Comparison of ENCODE assay signal across 1 cellular context in genomic region chr17:18981642-18982424, GRCh38.
TF ChIP-seq lines count a peak whose summit lies in the region.

No MANE protein-coding gene starts in this region.

TF ChIP-seq in HepG2, 621 proteins besides CTCF, POLR2A, EP300 and RAD21 (continued from another document and continues in another):
- TF ChIP-seq RCOR2 (CRISPR knock-in tag; IDR thresholded peaks at IDR 0.05) (peak; percentile 58; the same call in 1 of the 2 replicates), TCF12 (IDR thresholded peaks at IDR 0.05) (no peak), TCF12 (CRISPR knock-in tag; IDR thresholded peaks at IDR 0.05) (no peak), CSRNP1 (CRISPR knock-in tag; IDR thresholded peaks at IDR 0.05) (peak; percentile 59; the same call in 1 of the 2 replicates), MAZ (IDR thresholded peaks at IDR 0.05; ENCODE audit: borderline replicate concordance, low read depth, low read length) (no peak), MAZ (CRISPR knock-in tag; IDR thresholded peaks at IDR 0.05; ENCODE audit: low read depth) (no peak), ZSCAN20 (CRISPR knock-in tag; IDR thresholded peaks at IDR 0.05; ENCODE audit: borderline replicate concordance) (no peak), HOXD1 (CRISPR knock-in tag; IDR thresholded peaks at IDR 0.05) (no peak), NCOR1 (IDR thresholded peaks at IDR 0.05; ENCODE audit: borderline replicate concordance, low read length) (peak; percentile 55; the same call in 1 of the 2 replicates), ZNF563 (CRISPR knock-in tag; IDR thresholded peaks at IDR 0.05) (peak; percentile 65; the same call in 1 of the 2 replicates), ZNF343 (CRISPR knock-in tag; IDR thresholded peaks at IDR 0.05) (peak; percentile 61; the same call in 1 of the 2 replicates), GABPB1 (CRISPR knock-in tag; IDR thresholded peaks at IDR 0.05) (peak; percentile 66), HINFP (CRISPR knock-in tag; IDR thresholded peaks at IDR 0.05; ENCODE audit: low read depth) (peak; percentile 58; the same call in 1 of the 2 replicates), ZFP91 (CRISPR knock-in tag; IDR thresholded peaks at IDR 0.05; ENCODE audit: borderline replicate concordance) (peak; percentile 53; the same call in 1 of the 2 replicates), MYC (CRISPR knock-in tag; IDR thresholded peaks at IDR 0.05; ENCODE audit: borderline replicate concordance) (peak; percentile 66; the same call in 1 of the 2 replicates), ETV5 (CRISPR knock-in tag; IDR thresholded peaks at IDR 0.05; ENCODE audit: borderline replicate concordance) (peak; percentile 93), TEAD3 (CRISPR knock-in tag; optimal IDR thresholded peaks at IDR 0.05; ENCODE audit: borderline replicate concordance) (peak; percentile 31), USF2 (IDR thresholded peaks at IDR 0.05; ENCODE audit: low read depth, low read length) (0 out of 2 replicates have a peak, but pooled peaks have one; percentile 23), USF2 (CRISPR knock-in tag; IDR thresholded peaks at IDR 0.05; ENCODE audit: borderline replicate concordance) (no peak; the same call in 1 of the 2 replicates), MAFK (conservative IDR thresholded peaks at IDR 0.05 in 1 of 2, IDR thresholded peaks at IDR 0.05 in 1 of 2; ENCODE audit: low read length in 2 of 2) (peak; percentile 17 to 59; a peak in 3 of 4 replicates), TFDP1 (CRISPR knock-in tag; IDR thresholded peaks at IDR 0.05; ENCODE audit: borderline replicate concordance) (peak; percentile 59; the same call in 1 of the 2 replicates), ZNF414 (CRISPR knock-in tag; IDR thresholded peaks at IDR 0.05) (peak; percentile 86), PITX1 (CRISPR knock-in tag; IDR thresholded peaks at IDR 0.05) (peak; percentile 13; the same call in 1 of the 2 replicates), YY1 (IDR thresholded peaks at IDR 0.05; ENCODE audit: insufficient read depth, insufficient replicate concordance, low read depth, low read length) (peak; percentile 75), THAP9 (CRISPR knock-in tag; IDR thresholded peaks at IDR 0.05; ENCODE audit: borderline replicate concordance) (no peak), ZKSCAN8 (CRISPR knock-in tag; IDR thresholded peaks at IDR 0.05; ENCODE audit: borderline replicate concordance) (0 out of 2 replicates have a peak, but pooled peaks have one; percentile 40), HDAC1 (CRISPR knock-in tag; IDR thresholded peaks at IDR 0.05) (peak; percentile 71), SOX6 (IDR thresholded peaks at IDR 0.05) (no peak), SOX6 (CRISPR knock-in tag; IDR thresholded peaks at IDR 0.05) (peak; percentile 82), ZGPAT (CRISPR knock-in tag; IDR thresholded peaks at IDR 0.05) (peak; percentile 77; the same call in 1 of the 2 replicates), CEBPG (CRISPR knock-in tag; IDR thresholded peaks at IDR 0.05) (peak; percentile 20; the same call in 1 of the 2 replicates), KDM5B (CRISPR knock-in tag; IDR thresholded peaks at IDR 0.05; ENCODE audit: borderline replicate concordance) (peak; percentile 58; the same call in 1 of the 2 replicates), ZNF276 (CRISPR knock-in tag; IDR thresholded peaks at IDR 0.05; ENCODE audit: low read depth) (no peak; the same call in 1 of the 2 replicates), ZNF609 (CRISPR knock-in tag; IDR thresholded peaks at IDR 0.05; ENCODE audit: borderline replicate concordance) (peak; percentile 75), SALL1 (CRISPR knock-in tag; IDR thresholded peaks at IDR 0.05) (peak; percentile 63)
